In genomic region chr6:157432861-157433260, GRCh38 we compare ENCODE assay signal across 18 cellular contexts. TPM values are rescaled to one million over a fixed set of nuclear protein-coding genes. Genes with fewer than 3 reads are reported as not detected.
DNase-seq lines count a peak whose midpoint lies in the region; ATAC-seq and TF ChIP-seq lines count a peak whose summit lies in the region.
"Had no signal": no experiment of that assay in that cellular context is flagged by ENCODE, and none has a peak within 500 bp of the region (broad histone marks: within the 10 kb centered on the region; RNA-seq: fewer than 3 reads in every experiment).

No MANE protein-coding gene starts in this region.

- no peak for ATAC-seq in heart left ventricle
- no peak for ATAC-seq in Right ventricle myocardium superior (ENCODE audit: poor library complexity)
- no peak for ATAC-seq in upper lobe of right lung

- no peak for TF ChIP-seq POLR2A in heart left ventricle (IDR thresholded peaks at IDR 0.05)
- no peak for TF ChIP-seq POLR2A in uterus (IDR thresholded peaks at IDR 0.05)
- TF ChIP-seq POLR2A in erythroblast (IDR thresholded peaks at IDR 0.05; ENCODE audit: low read length) = no peak

- intact Hi-C loops in heart left ventricle (cut with DNase I) = loop anchor here in 4 of 10 donors (5.0 to 10.0 kb wide), 3 partner anchors 51 to 108 kb away; partner anchors contain the start of genes ZDHHC14 (in 3 of the 4) and TMEM242 (in 1 of the 4)
- intact Hi-C loops in Right ventricle myocardium superior (cut with DNase I) = no loop called here
- intact Hi-C loops in uterus (cut with DNase I; ENCODE audit: low total_unique reads) = no loop called here
- intact Hi-C loops in upper lobe of right lung (cut with DNase I) = no loop called here

- no peak for DNase-seq in heart left ventricle
- no peak for DNase-seq in Right ventricle myocardium superior
- DNase-seq in G401 (ENCODE audit: low spot score) = peak; percentile 74
- DNase-seq in left kidney (ENCODE audit: low read depth, low spot score) = peak; percentile 63
- DNase-seq in uterus = no peak
- DNase-seq in erythroblast (lab: John Stamatoyannopoulos, UW) = no peak
- DNase-seq in upper lobe of right lung = no peak
- DNase-seq: CD4-positive, CD25-positive, alpha-beta regulatory T cell; HCEC 1CT; MM.1S; NCI-H2029 treated with DMSO at 0.1 percent for 48 hours; NCI-H446 treated with DMSO at 0.1 percent for 48 hours; NCI-H526 treated with DMSO at 0.1 percent for 48 hours; RPMI8226; SHP77 treated with DMSO at 0.1 percent for 48 hours had no signal

- TF ChIP-seq CTCF in heart left ventricle (IDR thresholded peaks at IDR 0.05) = no peak
- no peak for TF ChIP-seq CTCF in uterus (IDR thresholded peaks at IDR 0.05)
- TF ChIP-seq CTCF in upper lobe of right lung (IDR thresholded peaks at IDR 0.05) = no peak

- H3K4me1 ChIP-seq in heart left ventricle (peaks cover 3 to 87% (median 53%) of the 10 kb centered on the region in 12 donors), uterus (peaks cover 0 to 4% of the 10 kb centered on the region in 2 donors), upper lobe of right lung (peaks cover under 1% of the 10 kb centered on the region)
- H3K4me1 ChIP-seq: BLaER1 had no signal

- H3K9me3 ChIP-seq in heart left ventricle = no peaks in the 10 kb centered on the region
- H3K9me3 ChIP-seq in uterus = no peaks in the 10 kb centered on the region
- H3K9me3 ChIP-seq in upper lobe of right lung = no peaks in the 10 kb centered on the region
- H3K9me3 ChIP-seq: BLaER1 had no signal

- in situ Hi-C loops in G401 (cut with HindIII; ENCODE audit: low sequenced_read_pairs) = no loop called here

- WGBS in heart left ventricle, 4 donors = 93 to 98% (median 97%) methylated on average over 11 of the region's 11 CpGs

- H3K27ac ChIP-seq in heart left ventricle (peak overlapping the region in 8 of 12 donors; percentile 23 to 81 (median 70)), uterus (peak overlapping the region; percentile 42 to 79), upper lobe of right lung (no peak overlapping the region)
- H3K27ac ChIP-seq: BLaER1, HL-60, KMS-11 had no signal

- H3K4me3 ChIP-seq in heart left ventricle (no peak overlapping the region), uterus (no peak overlapping the region), upper lobe of right lung (no peak overlapping the region)
- H3K4me3 ChIP-seq: BLaER1 had no signal

- H3K27me3 ChIP-seq in heart left ventricle = no peaks in the 10 kb centered on the region
- no peaks in the 10 kb centered on the region for H3K27me3 ChIP-seq in uterus
- no peaks in the 10 kb centered on the region for H3K27me3 ChIP-seq in upper lobe of right lung
- H3K27me3 ChIP-seq: BLaER1 had no signal

- H3K36me3 ChIP-seq in heart left ventricle (no peaks in the 10 kb centered on the region), uterus (no peaks in the 10 kb centered on the region), upper lobe of right lung (no peaks in the 10 kb centered on the region)
- H3K36me3 ChIP-seq: BLaER1 had no signal

RNA-seq across cellular contexts. Expression of gene ZDHHC14, which starts 51.9 kb away (rescaled TPM):
- 10 to 100 TPM in 8 of 9 donors, 1 to 10 TPM in 1; 9.5 to 25.8 (median 19.8) TPM for total RNA-seq in heart left ventricle
- 1 to 10 TPM; 7.0 to 7.4 TPM for polyA plus RNA-seq in heart left ventricle
- total RNA-seq in Right ventricle myocardium superior = 9.4 TPM
- total RNA-seq in G401 (2014; rRNA removed; shearing (Covaris generic)) = 3.8 and 5.6 TPM in 2 replicates
- total RNA-seq in uterus = 10 to 100 TPM in 3 of 4 donors, 1 to 10 TPM in 1; 5.6 to 28.3 (median 12.9) TPM
- 12.2 TPM for total RNA-seq in upper lobe of right lung

Comparison
In these comparisons a context has a peak if more than half of its experiments do, and no peak if none do; other contexts are left out.
1. DNase-seq: peak in G401 (single experiment) and left kidney (single experiment); none in heart left ventricle (0 of 5), Right ventricle myocardium superior (single experiment), uterus (0 of 2), erythroblast (0 of 2) and upper lobe of right lung (single experiment).